1 cellular context compared by ENCODE assay signal in the genomic region with DNA sequence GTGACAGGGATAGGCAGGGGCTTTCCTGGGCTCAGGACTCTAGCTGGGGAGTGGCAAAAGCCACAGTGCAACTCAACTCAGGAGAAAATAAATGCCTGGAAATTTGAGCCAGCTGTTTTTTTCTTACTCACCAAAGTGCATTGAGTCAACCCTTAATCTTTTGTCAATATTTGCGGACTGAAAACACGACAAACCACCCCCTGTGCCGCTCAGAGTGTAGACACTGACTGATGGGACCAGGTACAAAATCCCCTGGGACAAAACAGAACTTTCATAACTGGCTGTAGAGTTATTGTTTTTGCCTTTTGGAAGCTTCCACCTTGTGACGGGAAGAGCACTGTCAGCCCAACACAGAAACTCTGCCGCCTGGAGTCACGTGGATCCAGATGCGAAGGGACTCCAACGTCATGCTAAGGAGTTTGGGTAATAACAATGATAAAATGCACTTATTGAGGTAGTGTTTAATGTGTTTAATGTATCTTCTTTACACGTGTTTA.
A peak's percentile ranks its signal among the peaks of the same experiment; 100 is the strongest.
TF ChIP-seq lines count a peak whose summit lies in the region.

No MANE protein-coding gene starts in this region.

TF ChIP-seq in liver, 16 proteins besides CTCF, POLR2A, EP300 and RAD21 (continued from another document):
- TF ChIP-seq EGR1 (IDR thresholded peaks at IDR 0.05; ENCODE audit: low read depth in 2 of 2) (peak in 1 of 2 donors; percentile 88), HNF4G (IDR thresholded peaks at IDR 0.05) (peak; percentile 83), FOXA2 (IDR thresholded peaks at IDR 0.05) (peak; percentile 87), GABPA (IDR thresholded peaks at IDR 0.05 in 1 of 2, conservative IDR thresholded peaks at IDR 0.05 in 1 of 2) (peak in 1 of 2 donors; percentile 51), SP1 (IDR thresholded peaks at IDR 0.05) (peak; percentile 94)
- TF ChIP-seq, protein P1, sequence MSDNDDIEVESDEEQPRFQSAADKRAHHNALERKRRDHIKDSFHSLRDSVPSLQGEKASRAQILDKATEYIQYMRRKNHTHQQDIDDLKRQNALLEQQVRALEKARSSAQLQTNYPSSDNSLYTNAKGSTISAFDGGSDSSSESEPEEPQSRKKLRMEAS (IDR thresholded peaks at IDR 0.05): peak; percentile 99
- TF ChIP-seq, protein P2, sequence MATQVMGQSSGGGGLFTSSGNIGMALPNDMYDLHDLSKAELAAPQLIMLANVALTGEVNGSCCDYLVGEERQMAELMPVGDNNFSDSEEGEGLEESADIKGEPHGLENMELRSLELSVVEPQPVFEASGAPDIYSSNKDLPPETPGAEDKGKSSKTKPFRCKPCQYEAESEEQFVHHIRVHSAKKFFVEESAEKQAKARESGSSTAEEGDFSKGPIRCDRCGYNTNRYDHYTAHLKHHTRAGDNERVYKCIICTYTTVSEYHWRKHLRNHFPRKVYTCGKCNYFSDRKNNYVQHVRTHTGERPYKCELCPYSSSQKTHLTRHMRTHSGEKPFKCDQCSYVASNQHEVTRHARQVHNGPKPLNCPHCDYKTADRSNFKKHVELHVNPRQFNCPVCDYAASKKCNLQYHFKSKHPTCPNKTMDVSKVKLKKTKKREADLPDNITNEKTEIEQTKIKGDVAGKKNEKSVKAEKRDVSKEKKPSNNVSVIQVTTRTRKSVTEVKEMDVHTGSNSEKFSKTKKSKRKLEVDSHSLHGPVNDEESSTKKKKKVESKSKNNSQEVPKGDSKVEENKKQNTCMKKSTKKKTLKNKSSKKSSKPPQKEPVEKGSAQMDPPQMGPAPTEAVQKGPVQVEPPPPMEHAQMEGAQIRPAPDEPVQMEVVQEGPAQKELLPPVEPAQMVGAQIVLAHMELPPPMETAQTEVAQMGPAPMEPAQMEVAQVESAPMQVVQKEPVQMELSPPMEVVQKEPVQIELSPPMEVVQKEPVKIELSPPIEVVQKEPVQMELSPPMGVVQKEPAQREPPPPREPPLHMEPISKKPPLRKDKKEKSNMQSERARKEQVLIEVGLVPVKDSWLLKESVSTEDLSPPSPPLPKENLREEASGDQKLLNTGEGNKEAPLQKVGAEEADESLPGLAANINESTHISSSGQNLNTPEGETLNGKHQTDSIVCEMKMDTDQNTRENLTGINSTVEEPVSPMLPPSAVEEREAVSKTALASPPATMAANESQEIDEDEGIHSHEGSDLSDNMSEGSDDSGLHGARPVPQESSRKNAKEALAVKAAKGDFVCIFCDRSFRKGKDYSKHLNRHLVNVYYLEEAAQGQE (IDR thresholded peaks at IDR 0.05): peak; percentile 65
- TF ChIP-seq, protein P3, sequence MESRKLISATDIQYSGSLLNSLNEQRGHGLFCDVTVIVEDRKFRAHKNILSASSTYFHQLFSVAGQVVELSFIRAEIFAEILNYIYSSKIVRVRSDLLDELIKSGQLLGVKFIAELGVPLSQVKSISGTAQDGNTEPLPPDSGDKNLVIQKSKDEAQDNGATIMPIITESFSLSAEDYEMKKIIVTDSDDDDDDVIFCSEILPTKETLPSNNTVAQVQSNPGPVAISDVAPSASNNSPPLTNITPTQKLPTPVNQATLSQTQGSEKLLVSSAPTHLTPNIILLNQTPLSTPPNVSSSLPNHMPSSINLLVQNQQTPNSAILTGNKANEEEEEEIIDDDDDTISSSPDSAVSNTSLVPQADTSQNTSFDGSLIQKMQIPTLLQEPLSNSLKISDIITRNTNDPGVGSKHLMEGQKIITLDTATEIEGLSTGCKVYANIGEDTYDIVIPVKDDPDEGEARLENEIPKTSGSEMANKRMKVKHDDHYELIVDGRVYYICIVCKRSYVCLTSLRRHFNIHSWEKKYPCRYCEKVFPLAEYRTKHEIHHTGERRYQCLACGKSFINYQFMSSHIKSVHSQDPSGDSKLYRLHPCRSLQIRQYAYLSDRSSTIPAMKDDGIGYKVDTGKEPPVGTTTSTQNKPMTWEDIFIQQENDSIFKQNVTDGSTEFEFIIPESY (IDR thresholded peaks at IDR 0.05): peak; percentile 84
